ENCODE assay signal across 1 cellular context in genomic region chr1:8863138-8863537, GRCh38.
TF ChIP-seq lines count a peak whose summit lies in the region.

No MANE protein-coding gene starts in this region.

TF ChIP-seq in GM23338, 12 proteins besides CTCF, POLR2A, EP300 and RAD21 (continued from another document):
- TF ChIP-seq ZNF462 (CRISPR knock-in tag; IDR thresholded peaks at IDR 0.05): no peak
